In the genomic region with DNA sequence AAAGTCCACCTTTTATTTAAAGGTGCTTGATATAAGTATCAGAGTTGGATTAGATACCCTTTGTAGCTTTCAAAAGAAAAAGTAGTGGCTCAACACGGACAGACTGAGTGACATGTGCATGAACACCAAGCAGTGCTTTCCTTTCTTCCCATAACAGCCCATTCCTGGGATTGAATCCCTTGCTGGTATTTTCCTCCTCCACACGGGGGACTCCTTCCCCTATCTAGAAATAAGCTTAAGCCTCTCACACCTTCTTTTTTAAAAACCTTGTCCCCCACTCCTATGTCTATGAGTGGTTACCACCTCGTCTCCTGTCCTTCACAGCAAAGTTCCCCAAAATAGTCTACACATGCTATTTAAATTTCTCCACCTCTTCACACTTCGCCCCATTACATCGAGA, we compare ENCODE assay signal across 11 cellular contexts. TPM values are rescaled to one million over a fixed set of nuclear protein-coding genes. Genes with fewer than 3 reads are reported as not detected.
DNase-seq lines count a peak whose midpoint lies in the region; ATAC-seq and TF ChIP-seq lines count a peak whose summit lies in the region.
"Had no signal": no experiment of that assay in that cellular context is flagged by ENCODE, and none has a peak within 500 bp of the region (broad histone marks: within the 10 kb centered on the region; RNA-seq: fewer than 3 reads in every experiment).

No MANE protein-coding gene starts in this region.

- H3K4me2 ChIP-seq in SK-N-SH, result no peak overlapping the region

- H3K4me1 ChIP-seq in SK-N-SH (ENCODE audit: control insufficient read depth in 1 of 2, insufficient read depth in 2 of 2, low read depth in 1 of 2, low read length in 1 of 2), result peaks cover 3 to 13% of the 10 kb centered on the region in 2 experiments; a peak in 3 of 4 replicates

- H3K27me3 ChIP-seq in SK-N-SH (ENCODE audit: insufficient read depth), result no peaks in the 10 kb centered on the region

- H3K27me3 Mint-ChIP-seq in glutamatergic neuron (ENCODE audit: unreplicated experiment), result no peaks in the 10 kb centered on the region
- no peaks in the 10 kb centered on the region for H3K27me3 Mint-ChIP-seq in stimulated activated memory B cell treated with anti-CD40 and anti-IgM and Interleukin-4, amounts not matched to agents 10 μg/mL and 1 μg/mL and 100 μg/mL, for 72 hours

- H3F3A ChIP-seq in SK-N-SH (replicated peaks; ENCODE audit: insufficient read depth), result no peaks in the 10 kb centered on the region

- DNase-seq in DMS 273 (lab: John Stamatoyannopoulos, UW; ENCODE audit: unreplicated experiment) (peak; percentile 64), DMS 273 treated with DMSO at 0.1 percent for 48 hours (lab: John Stamatoyannopoulos, UW) (no peak), SK-N-SH (peak; percentile 33), glutamatergic neuron (no peak), UCSD-AML1 (lab: John Stamatoyannopoulos, UW; ENCODE audit: unreplicated experiment) (no peak)
- no peak for DNase-seq in stimulated activated naive CD8-positive, alpha-beta T cell treated with anti-CD3 and anti-CD28 coated beads, Interleukin-15, Interleukin-2, amounts not matched to agents 100 U/mL and 50 U/mL, for 24 hours
- DNase-seq: activated CD4-positive, alpha-beta T cell treated with anti-CD3 and anti-CD28 coated beads for 1 hour; NCI-H2171 had no signal

- H3K9ac ChIP-seq in SK-N-SH, result no peak overlapping the region

- no peak for ATAC-seq in stimulated activated memory B cell treated with anti-CD40 and anti-IgM and Interleukin-4, amounts not matched to agents 10 μg/mL and 1 μg/mL and 100 μg/mL, for 72 hours
- ATAC-seq in GM18519 (IDR thresholded peaks at IDR 0.05; ENCODE audit: low FRiP score, unreplicated experiment), result no peak
- no peak for ATAC-seq in stimulated activated naive CD8-positive, alpha-beta T cell treated with anti-CD3 and anti-CD28 coated beads, Interleukin-15, Interleukin-2, amounts not matched to agents 100 U/mL and 50 U/mL, for 24 hours

- peak overlapping the region; percentile 71 for H3K4me3 Mint-ChIP-seq in glutamatergic neuron (ENCODE audit: unreplicated experiment)
- H3K4me3 Mint-ChIP-seq in stimulated activated memory B cell treated with anti-CD40 and anti-IgM and Interleukin-4, amounts not matched to agents 10 μg/mL and 1 μg/mL and 100 μg/mL, for 72 hours, result no peak overlapping the region

- CTCF ChIA-PET in SK-N-SH (lab: Yijun Ruan, JAX), result interaction anchor here (0.7 to 2.5 kb wide), 9 partner anchors 24 to 828 kb away, joined by 3 to 9 read pairs (median 5); a partner anchor contains a TSS

- TF ChIP-seq CTCF in SK-N-SH (IDR thresholded peaks at IDR 0.05) (peak; percentile 48), glutamatergic neuron (IDR thresholded peaks at IDR 0.05; ENCODE audit: partially characterized antibody, unreplicated experiment) (no peak)

- no peak overlapping the region for H2AFZ ChIP-seq in SK-N-SH (ENCODE audit: low read depth)

- H3K4me3 ChIP-seq in SK-N-SH (ENCODE audit: low read depth in 2 of 2, low read length in 1 of 2), result no peak overlapping the region

- H3K27ac Mint-ChIP-seq in glutamatergic neuron (ENCODE audit: unreplicated experiment), result no peak overlapping the region
- H3K27ac Mint-ChIP-seq in stimulated activated memory B cell treated with anti-CD40 and anti-IgM and Interleukin-4, amounts not matched to agents 10 μg/mL and 1 μg/mL and 100 μg/mL, for 72 hours, result peak overlapping the region; percentile 52

- H3K79me2 ChIP-seq in SK-N-SH (ENCODE audit: insufficient read depth), result peaks cover 28% of the 10 kb centered on the region

- peaks cover 4% of the 10 kb centered on the region for H3K9me3 Mint-ChIP-seq in glutamatergic neuron (ENCODE audit: unreplicated experiment)
- no peaks in the 10 kb centered on the region for H3K9me3 Mint-ChIP-seq in stimulated activated memory B cell treated with anti-CD40 and anti-IgM and Interleukin-4, amounts not matched to agents 10 μg/mL and 1 μg/mL and 100 μg/mL, for 72 hours

- no peak for TF ChIP-seq EP300 in SK-N-SH (IDR thresholded peaks at IDR 0.05; ENCODE audit: borderline replicate concordance in 1 of 2, low read depth in 1 of 2, low read length in 1 of 2)

- H3K36me3 ChIP-seq in SK-N-SH (replicated peaks in 1 of 2; ENCODE audit: control insufficient read depth in 1 of 2, insufficient read depth in 2 of 2, low read length in 1 of 2), result peaks cover 13 to 25% of the 10 kb centered on the region in 2 experiments

- POLR2A ChIA-PET in SK-N-SH (lab: Yijun Ruan, JAX), result no interaction called here

- no peaks in the 10 kb centered on the region for H4K20me1 ChIP-seq in SK-N-SH (ENCODE audit: insufficient read depth)

- H3K9me3 ChIP-seq in SK-N-SH, result no peaks in the 10 kb centered on the region

- no peaks in the 10 kb centered on the region for H3K9me2 ChIP-seq in SK-N-SH

- peak overlapping the region in 1 of 2 experiments; percentile 4; a peak in 1 of 4 replicates for H3K27ac ChIP-seq in SK-N-SH (ENCODE audit: low read depth in 2 of 2, low read length in 1 of 2)
- H3K27ac ChIP-seq: 22Rv1 had no signal

- H3K36me3 Mint-ChIP-seq in glutamatergic neuron (ENCODE audit: unreplicated experiment), result no peaks in the 10 kb centered on the region
- peaks cover 29% of the 10 kb centered on the region for H3K36me3 Mint-ChIP-seq in stimulated activated memory B cell treated with anti-CD40 and anti-IgM and Interleukin-4, amounts not matched to agents 10 μg/mL and 1 μg/mL and 100 μg/mL, for 72 hours

- TF ChIP-seq RAD21 in SK-N-SH (IDR thresholded peaks at IDR 0.05; ENCODE audit: low read length), result peak; percentile 55

- peaks cover 10% of the 10 kb centered on the region for H3K4me1 Mint-ChIP-seq in glutamatergic neuron (ENCODE audit: low read depth, unreplicated experiment)
- peaks cover 28% of the 10 kb centered on the region for H3K4me1 Mint-ChIP-seq in stimulated activated memory B cell treated with anti-CD40 and anti-IgM and Interleukin-4, amounts not matched to agents 10 μg/mL and 1 μg/mL and 100 μg/mL, for 72 hours

- WGBS in SK-N-SH (ENCODE audit: low lambda C conversion rate), result 75% methylated on average over 5 of the region's 5 CpGs

TF ChIP-seq in SK-N-SH, 30 proteins besides CTCF, POLR2A, EP300 and RAD21:
- TF ChIP-seq, protein P1, sequence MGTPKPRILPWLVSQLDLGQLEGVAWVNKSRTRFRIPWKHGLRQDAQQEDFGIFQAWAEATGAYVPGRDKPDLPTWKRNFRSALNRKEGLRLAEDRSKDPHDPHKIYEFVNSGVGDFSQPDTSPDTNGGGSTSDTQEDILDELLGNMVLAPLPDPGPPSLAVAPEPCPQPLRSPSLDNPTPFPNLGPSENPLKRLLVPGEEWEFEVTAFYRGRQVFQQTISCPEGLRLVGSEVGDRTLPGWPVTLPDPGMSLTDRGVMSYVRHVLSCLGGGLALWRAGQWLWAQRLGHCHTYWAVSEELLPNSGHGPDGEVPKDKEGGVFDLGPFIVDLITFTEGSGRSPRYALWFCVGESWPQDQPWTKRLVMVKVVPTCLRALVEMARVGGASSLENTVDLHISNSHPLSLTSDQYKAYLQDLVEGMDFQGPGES (IDR thresholded peaks at IDR 0.05; ENCODE audit: low read depth, low read length), result no peak
- peak; percentile 9; the same call in 1 of the 2 replicates for TF ChIP-seq SMC3 (IDR thresholded peaks at IDR 0.05; ENCODE audit: low read depth, low read length)

RNA-seq across cellular contexts. Expression of a gene that starts 5.1 kb away (rescaled TPM):
- 17.7 and 21.2 TPM in 2 replicates for polyA plus RNA-seq in SK-N-SH (2012; rRNA removed)
- 33.6 and 47.0 TPM in 2 replicates for polyA plus RNA-seq in SK-N-SH (2012; cell fraction: cytosol; rRNA removed)
- polyA plus RNA-seq in SK-N-SH (2012; cell fraction: nucleus; rRNA removed), result 5.7 and 15.1 TPM in 2 replicates
- total RNA-seq in glutamatergic neuron (ENCODE audit: unreplicated experiment), result 89.4 TPM

RNA-seq across cellular contexts. Expression of a gene that starts 59.3 kb away (rescaled TPM):
- 14.3 and 18.7 TPM in 2 replicates for polyA plus RNA-seq in SK-N-SH (2012; rRNA removed)
- polyA plus RNA-seq in SK-N-SH (2012; cell fraction: cytosol; rRNA removed), result 14.5 and 19.3 TPM in 2 replicates
- polyA plus RNA-seq in SK-N-SH (2012; cell fraction: nucleus; rRNA removed), result 28.0 and 48.1 TPM in 2 replicates
- total RNA-seq in glutamatergic neuron (ENCODE audit: unreplicated experiment), result 8.5 TPM

Comparison
In these comparisons a context has a peak if more than half of its experiments do, and no peak if none do; other contexts are left out.
1. DNase-seq: peak in DMS 273 (single experiment) and SK-N-SH (single experiment); none in DMS 273 treated with DMSO at 0.1 percent for 48 hours (single experiment), glutamatergic neuron (single experiment), UCSD-AML1 (single experiment) and stimulated activated naive CD8-positive, alpha-beta T cell treated with anti-CD3 and anti-CD28 coated beads, Interleukin-15, Interleukin-2, amounts not matched to agents 100 U/mL and 50 U/mL, for 24 hours (single experiment).